In genomic region chr22:21842946-21843345, GRCh38 we compare ENCODE assay signal across 14 cellular contexts. TPM values are rescaled to one million over a fixed set of nuclear protein-coding genes. Genes with fewer than 3 reads are reported as not detected.
DNase-seq lines count a peak whose midpoint lies in the region; ATAC-seq and TF ChIP-seq lines count a peak whose summit lies in the region.
"Had no signal": no experiment of that assay in that cellular context is flagged by ENCODE, and none has a peak within 500 bp of the region (broad histone marks: within the 10 kb centered on the region; RNA-seq: fewer than 3 reads in every experiment).

No MANE protein-coding gene starts in this region.

- POLR2A ChIA-PET in WTC11 (lab: Charles Lee) = no interaction called here

- peaks cover 9% of the 10 kb centered on the region for H3K4me1 Mint-ChIP-seq in WTC11
- peaks cover 14% of the 10 kb centered on the region for H3K4me1 Mint-ChIP-seq in endodermal cell
- H3K4me1 Mint-ChIP-seq in natural killer cell treated with Interleukin-12 subunit alpha and Interleukin-12 subunit beta and Interleukin-15 and Interleukin-18, amount 100 ng/mL, for 72 hours (ENCODE audit: low read depth in 2 of 2) = peaks cover 51 to 60% of the 10 kb centered on the region in 2 donors
- H3K4me1 Mint-ChIP-seq in stimulated activated effector memory CD8-positive, alpha-beta T cell treated with anti-CD3 and anti-CD28 coated beads, Interleukin-12 subunit alpha, Interleukin-12 subunit beta, amount 100 ng/mL, for 72 hours = peaks cover 52% of the 10 kb centered on the region

- no peaks in the 10 kb centered on the region for H3K4me1 ChIP-seq in endodermal cell (ENCODE audit: control insufficient read depth, insufficient read depth, low read length)

- 95 to 100% methylated on average over 6 of the region's 6 CpGs for WGBS in endodermal cell (ENCODE audit: insufficient coverage in 1 of 2, insufficient read length in 1 of 2), 2 experiments

- H3K4me3 ChIP-seq in endodermal cell (ENCODE audit: low read length) = no peak overlapping the region
- H3K4me3 ChIP-seq: GM12878 had no signal

- H3K9ac ChIP-seq in endodermal cell (ENCODE audit: extremely low read depth, low read length, poor library complexity, severe bottlenecking) = no peak overlapping the region

- H3K36me3 Mint-ChIP-seq in WTC11 (peaks cover 17% of the 10 kb centered on the region), endodermal cell (ENCODE audit: low read depth) (peaks cover 16% of the 10 kb centered on the region)
- no peaks in the 10 kb centered on the region for H3K36me3 Mint-ChIP-seq in natural killer cell treated with Interleukin-12 subunit alpha and Interleukin-12 subunit beta and Interleukin-15 and Interleukin-18, amount 100 ng/mL, for 72 hours
- H3K36me3 Mint-ChIP-seq in stimulated activated effector memory CD8-positive, alpha-beta T cell treated with anti-CD3 and anti-CD28 coated beads, Interleukin-12 subunit alpha, Interleukin-12 subunit beta, amount 100 ng/mL, for 72 hours = no peaks in the 10 kb centered on the region

- H3K4me3 Mint-ChIP-seq in WTC11 = no peak overlapping the region
- no peak overlapping the region for H3K4me3 Mint-ChIP-seq in endodermal cell
- H3K4me3 Mint-ChIP-seq in natural killer cell treated with Interleukin-12 subunit alpha and Interleukin-12 subunit beta and Interleukin-15 and Interleukin-18, amount 100 ng/mL, for 72 hours = no peak overlapping the region
- no peak overlapping the region for H3K4me3 Mint-ChIP-seq in stimulated activated effector memory CD8-positive, alpha-beta T cell treated with anti-CD3 and anti-CD28 coated beads, Interleukin-12 subunit alpha, Interleukin-12 subunit beta, amount 100 ng/mL, for 72 hours
- H3K4me3 Mint-ChIP-seq: B cell; CD4-positive, alpha-beta memory T cell; HFFc6 had no signal

- DNase-seq in WTC11 (ENCODE audit: low spot score) (no peak), endodermal cell (no peak)
- no peak for DNase-seq in natural killer cell treated with Interleukin-12 subunit alpha and Interleukin-12 subunit beta and Interleukin-15 and Interleukin-18, amount 100 ng/mL, for 72 hours (ENCODE audit: low spot score)
- DNase-seq in stimulated activated effector memory CD8-positive, alpha-beta T cell treated with anti-CD3 and anti-CD28 coated beads, Interleukin-12 subunit alpha, Interleukin-12 subunit beta, amount 100 ng/mL, for 72 hours (ENCODE audit: low spot score in 2 of 2) = no peak
- DNase-seq in activated T-cell treated with anti-CD3 and anti-CD28 coated beads, Interleukin-2, amount 50 U/mL, for 1 hour = no peak
- DNase-seq: C1 segment of cervical spinal cord; CD4-positive, alpha-beta memory T cell; DMS79; HCEC 1CT; HFFc6 had no signal

- no peak for ATAC-seq in WTC11
- no peak for ATAC-seq in natural killer cell treated with Interleukin-12 subunit alpha and Interleukin-12 subunit beta and Interleukin-15 and Interleukin-18, amount 100 ng/mL, for 72 hours
- ATAC-seq in stimulated activated effector memory CD8-positive, alpha-beta T cell treated with anti-CD3 and anti-CD28 coated beads, Interleukin-12 subunit alpha, Interleukin-12 subunit beta, amount 100 ng/mL, for 72 hours = no peak
- ATAC-seq in GM21717 (IDR thresholded peaks at IDR 0.05; ENCODE audit: unreplicated experiment) = no peak
- no peak for ATAC-seq in GM19395 (IDR thresholded peaks at IDR 0.05; ENCODE audit: unreplicated experiment)
- ATAC-seq: GM12878 had no signal

- H3K9me3 Mint-ChIP-seq in WTC11 = peaks cover 6% of the 10 kb centered on the region
- H3K9me3 Mint-ChIP-seq in endodermal cell = peaks cover 11% of the 10 kb centered on the region
- H3K9me3 Mint-ChIP-seq in natural killer cell treated with Interleukin-12 subunit alpha and Interleukin-12 subunit beta and Interleukin-15 and Interleukin-18, amount 100 ng/mL, for 72 hours = no peaks in the 10 kb centered on the region
- H3K9me3 Mint-ChIP-seq in stimulated activated effector memory CD8-positive, alpha-beta T cell treated with anti-CD3 and anti-CD28 coated beads, Interleukin-12 subunit alpha, Interleukin-12 subunit beta, amount 100 ng/mL, for 72 hours = no peaks in the 10 kb centered on the region
- H3K9me3 Mint-ChIP-seq: CD4-positive, alpha-beta memory T cell; HFFc6 had no signal

- H3K27me3 Mint-ChIP-seq in WTC11 (ENCODE audit: low read depth) = peaks cover 1% of the 10 kb centered on the region; the same call in 1 of the 2 replicates
- no peaks in the 10 kb centered on the region for H3K27me3 Mint-ChIP-seq in endodermal cell (ENCODE audit: insufficient read depth)
- no peaks in the 10 kb centered on the region for H3K27me3 Mint-ChIP-seq in natural killer cell treated with Interleukin-12 subunit alpha and Interleukin-12 subunit beta and Interleukin-15 and Interleukin-18, amount 100 ng/mL, for 72 hours
- H3K27me3 Mint-ChIP-seq: B cell; CD4-positive, alpha-beta memory T cell had no signal

- no peak overlapping the region for H3K27ac ChIP-seq in endodermal cell (ENCODE audit: low read depth, low read length)

- no peaks in the 10 kb centered on the region for H3K27me3 ChIP-seq in endodermal cell (ENCODE audit: control insufficient read depth, insufficient read depth, low read length, poor library complexity, severe bottlenecking)

- H3K36me3 ChIP-seq in endodermal cell (ENCODE audit: control insufficient read depth, insufficient read depth, low read length) = peaks cover 18% of the 10 kb centered on the region

- H3K27ac Mint-ChIP-seq in WTC11 = peak overlapping the region; percentile 6; the same call in 1 of the 2 replicates
- H3K27ac Mint-ChIP-seq in endodermal cell = peak overlapping the region; percentile 10
- peak overlapping the region; percentile 33 to 59 for H3K27ac Mint-ChIP-seq in natural killer cell treated with Interleukin-12 subunit alpha and Interleukin-12 subunit beta and Interleukin-15 and Interleukin-18, amount 100 ng/mL, for 72 hours
- H3K27ac Mint-ChIP-seq in stimulated activated effector memory CD8-positive, alpha-beta T cell treated with anti-CD3 and anti-CD28 coated beads, Interleukin-12 subunit alpha, Interleukin-12 subunit beta, amount 100 ng/mL, for 72 hours = peak overlapping the region; percentile 10
- H3K27ac Mint-ChIP-seq: B cell, HFFc6 had no signal

- no peak for TF ChIP-seq CTCF in WTC11 (IDR thresholded peaks at IDR 0.05)
- no peak for TF ChIP-seq CTCF in endodermal cell (conservative IDR thresholded peaks at IDR 0.05)

- H3K9me3 ChIP-seq in endodermal cell (ENCODE audit: control insufficient read depth, low read length) = no peaks in the 10 kb centered on the region

- CTCF ChIA-PET in WTC11 (lab: Charles Lee) = no interaction called here

TF ChIP-seq in WTC11, 78 proteins besides CTCF, POLR2A, EP300 and RAD21 (continues in another document):
- TF ChIP-seq ERG (CRISPR knock-in tag; IDR thresholded peaks at IDR 0.05) (no peak), SMAD4 (CRISPR knock-in tag; IDR thresholded peaks at IDR 0.05) (no peak), ZNF138 (CRISPR knock-in tag; conservative IDR thresholded peaks at IDR 0.05) (no peak), ZNF416 (CRISPR knock-in tag; IDR thresholded peaks at IDR 0.05) (no peak), STAT6 (CRISPR knock-in tag; conservative IDR thresholded peaks at IDR 0.05; ENCODE audit: low read depth) (no peak), TP53 (CRISPR knock-in tag; IDR thresholded peaks at IDR 0.05) (no peak)
- TF ChIP-seq, protein P1, sequence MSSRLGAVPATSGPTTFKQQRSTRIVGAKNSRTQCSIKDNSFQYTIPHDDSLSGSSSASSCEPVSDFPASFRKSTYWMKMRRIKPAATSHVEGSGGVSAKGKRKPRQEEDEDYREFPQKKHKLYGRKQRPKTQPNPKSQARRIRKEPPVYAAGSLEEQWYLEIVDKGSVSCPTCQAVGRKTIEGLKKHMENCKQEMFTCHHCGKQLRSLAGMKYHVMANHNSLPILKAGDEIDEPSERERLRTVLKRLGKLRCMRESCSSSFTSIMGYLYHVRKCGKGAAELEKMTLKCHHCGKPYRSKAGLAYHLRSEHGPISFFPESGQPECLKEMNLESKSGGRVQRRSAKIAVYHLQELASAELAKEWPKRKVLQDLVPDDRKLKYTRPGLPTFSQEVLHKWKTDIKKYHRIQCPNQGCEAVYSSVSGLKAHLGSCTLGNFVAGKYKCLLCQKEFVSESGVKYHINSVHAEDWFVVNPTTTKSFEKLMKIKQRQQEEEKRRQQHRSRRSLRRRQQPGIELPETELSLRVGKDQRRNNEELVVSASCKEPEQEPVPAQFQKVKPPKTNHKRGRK (CRISPR knock-in tag; IDR thresholded peaks at IDR 0.05; ENCODE audit: borderline replicate concordance) = no peak

RNA-seq across cellular contexts. Expression of gene MAPK1, which starts 24.5 kb away (rescaled TPM):
- total RNA-seq in WTC11 (2021) = 87.4 to 95.9 TPM (median 91.9 TPM) in 3 replicates
- total RNA-seq in endodermal cell = 10 to 100 TPM; 76.8 to 78.6 TPM
- polyA plus RNA-seq in endodermal cell (2013, experiment 1 of 2) = 91.0 TPM
- polyA plus RNA-seq in endodermal cell (2013, experiment 2 of 2) = 84.0 TPM
- 100 to 1,000 TPM; 168 to 176 TPM for total RNA-seq in natural killer cell treated with Interleukin-12 subunit alpha and Interleukin-12 subunit beta and Interleukin-15 and Interleukin-18, amount 100 ng/mL, for 72 hours
